Comparison of ENCODE assay signal across 8 cellular contexts in genomic region chr7:16644987-16645592, GRCh38. TPM values are rescaled to one million over a fixed set of nuclear protein-coding genes. Genes with fewer than 3 reads are reported as not detected.
DNase-seq lines count a peak whose midpoint lies in the region; ATAC-seq and TF ChIP-seq lines count a peak whose summit lies in the region.

No MANE protein-coding gene starts in this region.

- in situ Hi-C loops in G401 (cut with HindIII; ENCODE audit: low sequenced_read_pairs) = no loop called here

- H3K9me3 ChIP-seq in HUES6 (ENCODE audit: control insufficient read depth, insufficient read depth, low read depth, low read length) (no peaks in the 10 kb centered on the region), heart left ventricle (no peaks in the 10 kb centered on the region), psoas muscle (no peaks in the 10 kb centered on the region)

- H3K27me3 Mint-ChIP-seq in activated T-helper 1 cell treated with anti-CD3 and anti-CD28 coated beads, Interleukin-12 subunit alpha, Interleukin-12 subunit beta, Interleukin-2, Interleukin-4 antibody, amounts not matched to agents 30 ng/mL and 10 ng/mL and 1 ng/mL, durations not matched to agents 14 hours and 24 hours and 36 hours (ENCODE audit: insufficient read depth) = no peaks in the 10 kb centered on the region

- TF ChIP-seq CTCF in heart left ventricle (IDR thresholded peaks at IDR 0.05) (no peak), psoas muscle (IDR thresholded peaks at IDR 0.05) (no peak)

- H3K9me3 Mint-ChIP-seq in activated T-helper 1 cell treated with anti-CD3 and anti-CD28 coated beads, Interleukin-12 subunit alpha, Interleukin-12 subunit beta, Interleukin-2, Interleukin-4 antibody, amounts not matched to agents 30 ng/mL and 10 ng/mL and 1 ng/mL, durations not matched to agents 14 hours and 24 hours and 36 hours = no peaks in the 10 kb centered on the region

- H3K4me1 Mint-ChIP-seq in activated T-helper 1 cell treated with anti-CD3 and anti-CD28 coated beads, Interleukin-12 subunit alpha, Interleukin-12 subunit beta, Interleukin-2, Interleukin-4 antibody, amounts not matched to agents 30 ng/mL and 10 ng/mL and 1 ng/mL, durations not matched to agents 14 hours and 24 hours and 36 hours (ENCODE audit: low read depth) = peaks cover 57% of the 10 kb centered on the region

- H3K27me3 ChIP-seq in HUES6 (ENCODE audit: control insufficient read depth, insufficient read depth, low read length) (peaks cover 8% of the 10 kb centered on the region; the same call in 1 of the 2 replicates), heart left ventricle (no peaks in the 10 kb centered on the region), psoas muscle (ENCODE audit: insufficient read depth in 3 of 3, low read length in 2 of 3) (no peaks in the 10 kb centered on the region)

- intact Hi-C loops in activated T-helper 1 cell treated with anti-CD3 and anti-CD28 coated beads, Interleukin-12 subunit alpha, Interleukin-12 subunit beta, Interleukin-2, Interleukin-4 antibody, amounts not matched to agents 30 ng/mL and 10 ng/mL and 1 ng/mL, durations not matched to agents 14 hours and 24 hours and 36 hours (cut with micrococcal nuclease) = loop anchor here (1.0 to 10.0 kb wide), 5 partner anchors 25 to 1296 kb away; partner anchors contain the start of genes AHR and SNX13
- intact Hi-C loops in heart left ventricle (cut with DNase I) = loop anchor here in 2 of 10 donors (5.0 to 10.0 kb wide), 3 partner anchors 102 to 960 kb away; partner anchors contain the start of gene MEOX2 (in 1 of the 2)
- intact Hi-C loops in psoas muscle (cut with DNase I) = no loop called here

- H3K36me3 ChIP-seq in HUES6 (ENCODE audit: control insufficient read depth, insufficient read depth, low read length) (no peaks in the 10 kb centered on the region), heart left ventricle (peaks cover 0 to 7% (median 0%) of the 10 kb centered on the region in 9 donors), psoas muscle (ENCODE audit: insufficient read depth in 1 of 2, low read depth in 1 of 2) (peaks cover 0 to 2% of the 10 kb centered on the region in 2 donors)

- peak overlapping the region; percentile 98 for H3K4me3 Mint-ChIP-seq in activated T-helper 1 cell treated with anti-CD3 and anti-CD28 coated beads, Interleukin-12 subunit alpha, Interleukin-12 subunit beta, Interleukin-2, Interleukin-4 antibody, amounts not matched to agents 30 ng/mL and 10 ng/mL and 1 ng/mL, durations not matched to agents 14 hours and 24 hours and 36 hours

- 0 to 1% (median 1%) methylated on average over 24 to 36 of the region's 36 CpGs for WGBS in heart left ventricle, 4 donors
- 0 to 1% (median 0%) methylated on average over 35 to 36 of the region's 36 CpGs for WGBS in psoas muscle, 3 donors

- H3K9ac ChIP-seq in HUES6 (ENCODE audit: low read length) = peak overlapping the region; percentile 97

- H3K4me1 ChIP-seq in HUES6 (ENCODE audit: control insufficient read depth, insufficient read depth, low read length) (peaks cover 25% of the 10 kb centered on the region), heart left ventricle (peaks cover 0 to 73% (median 55%) of the 10 kb centered on the region in 12 donors), psoas muscle (peaks cover 68% of the 10 kb centered on the region)

- peak overlapping the region; percentile 100 for H3K27ac Mint-ChIP-seq in activated T-helper 1 cell treated with anti-CD3 and anti-CD28 coated beads, Interleukin-12 subunit alpha, Interleukin-12 subunit beta, Interleukin-2, Interleukin-4 antibody, amounts not matched to agents 30 ng/mL and 10 ng/mL and 1 ng/mL, durations not matched to agents 14 hours and 24 hours and 36 hours

- peaks cover 28% of the 10 kb centered on the region for H3K36me3 Mint-ChIP-seq in activated T-helper 1 cell treated with anti-CD3 and anti-CD28 coated beads, Interleukin-12 subunit alpha, Interleukin-12 subunit beta, Interleukin-2, Interleukin-4 antibody, amounts not matched to agents 30 ng/mL and 10 ng/mL and 1 ng/mL, durations not matched to agents 14 hours and 24 hours and 36 hours (ENCODE audit: low read depth)

- ATAC-seq in heart left ventricle (peak; percentile 8 to 47 (median 35)), psoas muscle (peak; percentile 37 to 45 (median 44))

- DNase-seq in NCI-H748 (lab: John Stamatoyannopoulos, UW; ENCODE audit: unreplicated experiment) = peak; percentile 72
- DNase-seq in NCI-H748 treated with DMSO at 0.1 percent for 48 hours (lab: John Stamatoyannopoulos, UW) = no peak
- peak; percentile 5 for DNase-seq in activated T-helper 1 cell treated with anti-CD3 and anti-CD28 coated beads, Interleukin-12 subunit alpha, Interleukin-12 subunit beta, Interleukin-2, Interleukin-4 antibody, amounts not matched to agents 30 ng/mL and 10 ng/mL and 1 ng/mL, durations not matched to agents 14 hours and 24 hours and 36 hours (ENCODE audit: low spot score)
- DNase-seq in heart left ventricle = peak; percentile 40 to 71 (median 55)
- peak in 1 of 2 donors; percentile 46 for DNase-seq in psoas muscle
- DNase-seq in NCI-H2107 treated with DMSO at 0.1 percent for 48 hours (lab: John Stamatoyannopoulos, UW; ENCODE audit: unreplicated experiment) = no peak
- no peak for DNase-seq in G401 (ENCODE audit: low spot score)

- H3K27ac ChIP-seq in HUES6 (ENCODE audit: low read depth, low read length) = no peak overlapping the region
- H3K27ac ChIP-seq in heart left ventricle = peak overlapping the region; percentile 75 to 97 (median 94)
- peak overlapping the region; percentile 98 for H3K27ac ChIP-seq in psoas muscle

- H3K4me3 ChIP-seq in HUES6 (ENCODE audit: low read depth, low read length) (peak overlapping the region; percentile 98), heart left ventricle (peak overlapping the region; percentile 51 to 97 (median 86)), psoas muscle (peak overlapping the region; percentile 96)

- TF ChIP-seq POLR2A in heart left ventricle (IDR thresholded peaks at IDR 0.05) = peak in 1 of 2 donors; percentile 46

RNA-seq across cellular contexts. Expression of gene ANKMY2, which starts 0.5 kb away (rescaled TPM):
- 6.9 and 8.4 TPM in 2 replicates for total RNA-seq in activated T-helper 1 cell treated with anti-CD3 and anti-CD28 coated beads, Interleukin-12 subunit alpha, Interleukin-12 subunit beta, Interleukin-2, Interleukin-4 antibody, amounts not matched to agents 30 ng/mL and 10 ng/mL and 1 ng/mL, durations not matched to agents 14 hours and 24 hours and 36 hours
- total RNA-seq in heart left ventricle (10 to 100 TPM; 17.7 to 44.3 (median 28.3) TPM), psoas muscle (10 to 100 TPM in 3 of 4 donors, 1 to 10 TPM in 1; 7.7 to 16.2 (median 11.3) TPM)
- polyA plus RNA-seq in heart left ventricle (10 to 100 TPM; 10.3 to 17.2 TPM), psoas muscle (1 to 10 TPM; 4.5 to 9.9 (median 5.9) TPM)
- 13.4 and 20.5 TPM in 2 replicates for total RNA-seq in G401 (2014; rRNA removed; shearing (Covaris generic))

RNA-seq across cellular contexts. Expression of gene BZW2, which starts 0.9 kb away (rescaled TPM):
- total RNA-seq in activated T-helper 1 cell treated with anti-CD3 and anti-CD28 coated beads, Interleukin-12 subunit alpha, Interleukin-12 subunit beta, Interleukin-2, Interleukin-4 antibody, amounts not matched to agents 30 ng/mL and 10 ng/mL and 1 ng/mL, durations not matched to agents 14 hours and 24 hours and 36 hours = 94.3 and 101 TPM in 2 replicates
- total RNA-seq in heart left ventricle (100 to 1,000 TPM; 195 to 808 (median 308) TPM), psoas muscle (100 to 1,000 TPM; 133 to 163 (median 155) TPM)
- polyA plus RNA-seq in heart left ventricle (100 to 1,000 TPM; 214 to 253 TPM), psoas muscle (100 to 1,000 TPM in 2 of 3 donors, 10 to 100 TPM in 1; 83.7 to 133 (median 101) TPM)
- total RNA-seq in G401 (2014; rRNA removed; shearing (Covaris generic)) = 52.2 and 64.7 TPM in 2 replicates

Comparison
In these comparisons a context has a peak if more than half of its experiments do, and no peak if none do; other contexts are left out.
1. DNase-seq: peak in NCI-H748 (single experiment), activated T-helper 1 cell treated with anti-CD3 and anti-CD28 coated beads, Interleukin-12 subunit alpha, Interleukin-12 subunit beta, Interleukin-2, Interleukin-4 antibody, amounts not matched to agents 30 ng/mL and 10 ng/mL and 1 ng/mL, durations not matched to agents 14 hours and 24 hours and 36 hours (single experiment) and heart left ventricle (5 of 5); none in NCI-H748 treated with DMSO at 0.1 percent for 48 hours (single experiment), NCI-H2107 treated with DMSO at 0.1 percent for 48 hours (single experiment) and G401 (single experiment).
2. Peak in every context shown above with its lines, with median percentiles within 50 percentile points of each other: H3K4me3 ChIP-seq.